10 cellular contexts compared by ENCODE assay signal in genomic region chr21:29933088-29933487, GRCh38. TPM values are rescaled to one million over a fixed set of nuclear protein-coding genes. Genes with fewer than 3 reads are reported as not detected.
"Had no signal": no experiment of that assay in that cellular context is flagged by ENCODE, and none has a peak within 500 bp of the region (broad histone marks: within the 10 kb centered on the region; RNA-seq: fewer than 3 reads in every experiment).

No MANE protein-coding gene starts in this region.

- ATAC-seq: HepG2 had no signal

- H3K4me3 ChIP-seq: GM23248 had no signal

- H3K4me3 Mint-ChIP-seq: H9, IgD-negative memory B cell had no signal

- H3K4me1 Mint-ChIP-seq: IgD-negative memory B cell had no signal

- H2AFZ ChIP-seq: GM23248 had no signal

- H3K9ac ChIP-seq: GM23248 had no signal

- H3K27ac ChIP-seq: GM23248, HL-60 had no signal

- FAIRE-seq: H54, HepG2 had no signal

- H3K9me3 Mint-ChIP-seq: H9 had no signal

- H3K36me3 Mint-ChIP-seq: IgD-negative memory B cell had no signal

- DNase-seq: GM23248, GOT3, H9, HCEC 1CT, KG1 had no signal

- H3K27ac Mint-ChIP-seq: H9, IgD-negative memory B cell had no signal

RNA-seq across cellular contexts. Expression of gene GRIK1, which starts 6.7 kb away (rescaled TPM):
- total RNA-seq: GM23248, H9, HepG2, HT1080 had no signal
- polyA plus RNA-seq: GM23248, HepG2, IgD-negative memory B cell had no signal
